9 cellular contexts compared by ENCODE assay signal in genomic region chr19:52172347-52172746, GRCh38. TPM values are rescaled to one million over a fixed set of nuclear protein-coding genes. Genes with fewer than 3 reads are reported as not detected.
DNase-seq lines count a peak whose midpoint lies in the region; ATAC-seq and TF ChIP-seq lines count a peak whose summit lies in the region.
"Had no signal": no experiment of that assay in that cellular context is flagged by ENCODE, and none has a peak within 500 bp of the region (broad histone marks: within the 10 kb centered on the region; RNA-seq: fewer than 3 reads in every experiment).

No MANE protein-coding gene starts in this region.

- H2AK5ac ChIP-seq in neuronal stem cell (ENCODE audit: low read depth, low read length) = no peak overlapping the region

- no peaks in the 10 kb centered on the region for H3K27me3 Mint-ChIP-seq in activated CD4-positive, alpha-beta T cell treated with anti-CD3 and anti-CD28 coated beads, Interleukin-2, amount 10 ng/mL, durations not matched to agents 24 days and 14 days
- peaks cover 12% of the 10 kb centered on the region for H3K27me3 Mint-ChIP-seq in WTC11 (ENCODE audit: low read depth)

- no peak overlapping the region for H2AFZ ChIP-seq in neuronal stem cell (ENCODE audit: low read length)

- peaks cover 19% of the 10 kb centered on the region for H3K4me1 Mint-ChIP-seq in activated CD4-positive, alpha-beta T cell treated with anti-CD3 and anti-CD28 coated beads, Interleukin-2, amount 10 ng/mL, durations not matched to agents 24 days and 14 days
- H3K4me1 Mint-ChIP-seq in WTC11 = peaks cover 24% of the 10 kb centered on the region

- H3K27me3 ChIP-seq in iPS-20b (ENCODE audit: insufficient read depth, low read length) (peaks cover 19% of the 10 kb centered on the region; the same call in 1 of the 2 replicates), spleen (replicated peaks in 1 of 7) (no peaks in the 10 kb centered on the region), neuronal stem cell (ENCODE audit: control insufficient read depth in 3 of 3, insufficient read depth in 3 of 3, low read depth in 1 of 3, low read length in 3 of 3) (peaks cover 0 to 12% (median 2%) of the 10 kb centered on the region in 3 experiments)
- H3K27me3 ChIP-seq: adrenal gland had no signal

- no peak overlapping the region for H4K8ac ChIP-seq in neuronal stem cell (ENCODE audit: low read depth, low read length)

- no peak overlapping the region for H3K4me2 ChIP-seq in neuronal stem cell (ENCODE audit: insufficient read depth, low read length, poor library complexity, severe bottlenecking)

- POLR2A ChIA-PET in WTC11 (lab: Charles Lee) = interaction anchor here (1.0 kb wide), 1 partner anchor 17 kb away, joined by 3 read pairs; the partner anchor contains the start of gene PPP2R1A

- H4K91ac ChIP-seq in neuronal stem cell (ENCODE audit: low read depth, low read length, poor library complexity) = no peak overlapping the region

- H3K36me3 ChIP-seq in iPS-20b (ENCODE audit: insufficient read depth, low read depth, low read length) = peaks cover 14% of the 10 kb centered on the region
- H3K36me3 ChIP-seq in spleen = peaks cover 0 to 23% (median 15%) of the 10 kb centered on the region in 6 donors
- H3K36me3 ChIP-seq in neuronal stem cell (replicated peaks in 1 of 2; ENCODE audit: control insufficient read depth in 2 of 2, insufficient read depth in 2 of 2, low read length in 2 of 2) = peaks cover 2 to 5% of the 10 kb centered on the region in 2 donors

- no peak overlapping the region for H3K18ac ChIP-seq in neuronal stem cell (ENCODE audit: low read length)

- no peaks in the 10 kb centered on the region for H3K79me1 ChIP-seq in neuronal stem cell (ENCODE audit: low read depth, low read length)

- intact Hi-C loops in activated CD4-positive, alpha-beta T cell treated with anti-CD3 and anti-CD28 coated beads, Interleukin-2, amount 10 ng/mL, durations not matched to agents 24 days and 14 days (cut with micrococcal nuclease) = no loop called here
- intact Hi-C loops in spleen (cut with DNase I; ENCODE audit: low total_unique reads) = no loop called here

- no peak overlapping the region for H3K27ac ChIP-seq in iPS-20b (ENCODE audit: low read length)
- peak overlapping the region in 7 of 8 donors; percentile 85 to 94 (median 91) for H3K27ac ChIP-seq in spleen
- no peak overlapping the region for H3K27ac ChIP-seq in neuronal stem cell (replicated peaks; ENCODE audit: low read length)

- H2BK5ac ChIP-seq in neuronal stem cell (ENCODE audit: low read length) = no peak overlapping the region

- H3K9ac ChIP-seq in iPS-20b (ENCODE audit: low read depth, low read length) (peak overlapping the region; percentile 69; the same call in 1 of the 2 replicates), neuronal stem cell (ENCODE audit: low read depth, low read length, poor library complexity) (no peak overlapping the region)

- 96 to 100% (median 100%) methylated on average over 1 of the region's 1 CpG for WGBS in spleen, 5 donors
- no CpG with 5 or more reads among the region's 1 CpG for WGBS in neuronal stem cell (ENCODE audit: extremely low coverage in 2 of 2, insufficient read length in 2 of 2, insufficient replicate concordance in 1 of 2), 2 donors

- H3K9me3 ChIP-seq in iPS-20b (ENCODE audit: insufficient read depth, low read depth, low read length) = no peaks in the 10 kb centered on the region
- H3K9me3 ChIP-seq in spleen = no peaks in the 10 kb centered on the region
- peaks cover 3 to 23% of the 10 kb centered on the region in 2 donors for H3K9me3 ChIP-seq in neuronal stem cell (replicated peaks in 1 of 2; ENCODE audit: control insufficient read depth in 2 of 2, insufficient read depth in 1 of 2, low read depth in 1 of 2, low read length in 2 of 2)
- H3K9me3 ChIP-seq: adrenal gland had no signal

- CTCF ChIA-PET in WTC11 (lab: Charles Lee) = no interaction called here

- H3K36me3 Mint-ChIP-seq in activated CD4-positive, alpha-beta T cell treated with anti-CD3 and anti-CD28 coated beads, Interleukin-2, amount 10 ng/mL, durations not matched to agents 24 days and 14 days (ENCODE audit: low read depth) = peaks cover 33% of the 10 kb centered on the region
- H3K36me3 Mint-ChIP-seq in WTC11 = peaks cover 15% of the 10 kb centered on the region

- TF ChIP-seq CTCF in WTC11 (IDR thresholded peaks at IDR 0.05) (no peak), spleen (IDR thresholded peaks at IDR 0.05 in 8 of 11, conservative IDR thresholded peaks at IDR 0.05 in 3 of 11) (no peak)

- H2BK120ac ChIP-seq in neuronal stem cell (ENCODE audit: low read depth, low read length) = no peak overlapping the region

- H3K4me1 ChIP-seq in iPS-20b (ENCODE audit: insufficient read depth, low read length) (peaks cover 5% of the 10 kb centered on the region), spleen (peaks cover 0 to 30% (median 25%) of the 10 kb centered on the region in 6 donors), neuronal stem cell (ENCODE audit: control insufficient read depth in 2 of 2, insufficient read depth in 1 of 2, low read depth in 1 of 2, low read length in 2 of 2) (peaks cover 0 to 4% of the 10 kb centered on the region in 2 donors)

- H3K27ac Mint-ChIP-seq in activated CD4-positive, alpha-beta T cell treated with anti-CD3 and anti-CD28 coated beads, Interleukin-2, amount 10 ng/mL, durations not matched to agents 24 days and 14 days = peak overlapping the region; percentile 94
- H3K27ac Mint-ChIP-seq in WTC11 = peak overlapping the region; percentile 94; the same call in 1 of the 2 replicates

- H2BK15ac ChIP-seq in neuronal stem cell (ENCODE audit: low read length) = no peak overlapping the region

- H3K23ac ChIP-seq in neuronal stem cell (ENCODE audit: low read depth, low read length, poor library complexity) = no peak overlapping the region

- H3K4me3 ChIP-seq in iPS-20b (ENCODE audit: low read length) (peak overlapping the region; percentile 89; the same call in 1 of the 2 replicates), spleen (peak overlapping the region in 2 of 8 donors; percentile 83 to 89), neuronal stem cell (ENCODE audit: low read length in 2 of 2) (peak overlapping the region in 1 of 2 donors; percentile 51)

- no peak overlapping the region for H3K4ac ChIP-seq in neuronal stem cell (ENCODE audit: low read length)

- ATAC-seq in WTC11 (no peak), HG02798 (IDR thresholded peaks at IDR 0.05; ENCODE audit: poor library complexity, unreplicated experiment) (no peak)

- TF ChIP-seq POLR2A in spleen (IDR thresholded peaks at IDR 0.05) = no peak

- peak overlapping the region; percentile 93 for H3K4me3 Mint-ChIP-seq in activated CD4-positive, alpha-beta T cell treated with anti-CD3 and anti-CD28 coated beads, Interleukin-2, amount 10 ng/mL, durations not matched to agents 24 days and 14 days
- H3K4me3 Mint-ChIP-seq in WTC11 = peak overlapping the region; percentile 89

- H3K9me3 Mint-ChIP-seq in activated CD4-positive, alpha-beta T cell treated with anti-CD3 and anti-CD28 coated beads, Interleukin-2, amount 10 ng/mL, durations not matched to agents 24 days and 14 days = peaks cover 21% of the 10 kb centered on the region
- peaks cover 17% of the 10 kb centered on the region for H3K9me3 Mint-ChIP-seq in WTC11

- DNase-seq in activated CD4-positive, alpha-beta T cell treated with anti-CD3 and anti-CD28 coated beads, Interleukin-2, amount 10 ng/mL, durations not matched to agents 24 days and 14 days = no peak
- no peak for DNase-seq in activated CD4-positive, alpha-beta T cell treated with anti-CD3 and anti-CD28 coated beads for 48 hours
- no peak for DNase-seq in WTC11 (ENCODE audit: low spot score)
- no peak for DNase-seq in spleen
- DNase-seq in occipital lobe (lab: John Stamatoyannopoulos, UW) = no peak
- DNase-seq in neuronal stem cell (ENCODE audit: low spot score) = no peak

- no peak overlapping the region for H3K14ac ChIP-seq in neuronal stem cell (ENCODE audit: low read length)

- H2BK12ac ChIP-seq in neuronal stem cell (ENCODE audit: low read length) = no peak overlapping the region

TF ChIP-seq in WTC11, 78 proteins besides CTCF, POLR2A, EP300 and RAD21:
- TF ChIP-seq NFE2L1 (CRISPR knock-in tag; IDR thresholded peaks at IDR 0.05) = no peak
- TF ChIP-seq ZNF121 (CRISPR knock-in tag; IDR thresholded peaks at IDR 0.05) = peak; percentile 65; the same call in 1 of the 2 replicates

RNA-seq across cellular contexts. Expression of gene ZNF836, which starts 0.9 kb away (rescaled TPM):
- 6.3 and 6.7 TPM in 2 replicates for total RNA-seq in activated CD4-positive, alpha-beta T cell treated with anti-CD3 and anti-CD28 coated beads, Interleukin-2, amount 10 ng/mL, durations not matched to agents 24 days and 14 days
- 20.3 to 28.8 TPM (median 22.8 TPM) in 3 replicates for total RNA-seq in WTC11 (2021)
- 10 to 100 TPM; 16.7 to 26.8 (median 21.0) TPM for total RNA-seq in spleen
- 1 to 10 TPM; 4.9 to 7.6 (median 7.3) TPM for polyA plus RNA-seq in spleen
- total RNA-seq in occipital lobe = 48.5 TPM
- polyA plus RNA-seq in neuronal stem cell (2013, experiment 1 of 2) = 10.5 TPM
- polyA plus RNA-seq in neuronal stem cell (2013, experiment 2 of 2) = 10.4 TPM

RNA-seq across cellular contexts. Expression of gene PPP2R1A, which starts 17.5 kb away (rescaled TPM):
- 226 and 237 TPM in 2 replicates for total RNA-seq in activated CD4-positive, alpha-beta T cell treated with anti-CD3 and anti-CD28 coated beads, Interleukin-2, amount 10 ng/mL, durations not matched to agents 24 days and 14 days
- total RNA-seq in WTC11 (2021) (505 to 507 TPM (median 506 TPM) in 3 replicates), spleen (100 to 1,000 TPM; 148 to 200 (median 178) TPM), occipital lobe (255 TPM)
- polyA plus RNA-seq in spleen = 100 to 1,000 TPM in 1 of 3 donors, 10 to 100 TPM in 2; 81.1 to 103 (median 99.2) TPM
- 141 TPM for polyA plus RNA-seq in neuronal stem cell (2013, experiment 1 of 2)
- 139 TPM for polyA plus RNA-seq in neuronal stem cell (2013, experiment 2 of 2)

RNA-seq across cellular contexts. Expression of gene ZNF616, which starts 32.6 kb away (rescaled TPM):
- 6.1 and 7.1 TPM in 2 replicates for total RNA-seq in activated CD4-positive, alpha-beta T cell treated with anti-CD3 and anti-CD28 coated beads, Interleukin-2, amount 10 ng/mL, durations not matched to agents 24 days and 14 days
- total RNA-seq in WTC11 (2021) (27.2 to 34.6 TPM (median 28.8 TPM) in 3 replicates), spleen (10 to 100 TPM in 4 of 7 donors, 1 to 10 TPM in 3; 7.5 to 22.6 (median 10.3) TPM), occipital lobe (33.4 TPM)
- 1 to 10 TPM; 1.3 to 2.1 (median 2.1) TPM for polyA plus RNA-seq in spleen
- polyA plus RNA-seq in neuronal stem cell (2013, experiment 1 of 2) = 8.7 TPM
- polyA plus RNA-seq in neuronal stem cell (2013, experiment 2 of 2) = 9.3 TPM

Comparison
In these comparisons a context has a peak if more than half of its experiments do, and no peak if none do; other contexts are left out.
1. H3K27ac ChIP-seq: peak in spleen (7 of 8); none in iPS-20b (single experiment) and neuronal stem cell (single experiment).